Comparison of ENCODE assay signal across 22 cellular contexts in genomic region chr1:79283451-79283850, GRCh38.
"Had no signal": no experiment of that assay in that cellular context is flagged by ENCODE, and none has a peak within 500 bp of the region (broad histone marks: within the 10 kb centered on the region; RNA-seq: fewer than 3 reads in every experiment).

No MANE protein-coding gene starts in this region.

- H3K9me3 Mint-ChIP-seq: nephron; stimulated activated naive CD8-positive, alpha-beta T cell treated with anti-CD3 and anti-CD28 coated beads, Interleukin-15, Interleukin-2, amounts not matched to agents 100 ng/mL and 50 ng/mL, for 24 hours had no signal

- H3K4me1 Mint-ChIP-seq: immature natural killer cell; naive thymus-derived CD8-positive, alpha-beta T cell; nephron; neural crest cell; stimulated activated effector memory CD8-positive, alpha-beta T cell treated with anti-CD3 and anti-CD28 coated beads, Interleukin-12 subunit alpha, Interleukin-12 subunit beta, amount 100 ng/mL, for 72 hours had no signal

- DNase-seq: hypothalamus; immature natural killer cell; left ventricle myocardium inferior; mesenchymal stem cell; naive thymus-derived CD8-positive, alpha-beta T cell; nucleus accumbens; retina; right cardiac atrium; stimulated activated CD4-positive, alpha-beta T cell treated with anti-CD3 and anti-CD28 coated beads, Interleukin-4, amount 100 ng/mL, for 24 hours; stimulated activated naive CD4-positive, alpha-beta T cell; tibial artery had no signal

- H3K36me3 ChIP-seq: left ventricle myocardium inferior, pancreas, prostate gland, suprapubic skin, thoracic aorta, tibial artery, vagina had no signal

- H3K27me3 ChIP-seq: pancreas, suprapubic skin, tibial artery, vagina had no signal

- H3K36me3 Mint-ChIP-seq: immature natural killer cell; naive thymus-derived CD8-positive, alpha-beta T cell; stimulated activated effector memory CD8-positive, alpha-beta T cell treated with anti-CD3 and anti-CD28 coated beads, Interleukin-12 subunit alpha, Interleukin-12 subunit beta, amount 100 ng/mL, for 72 hours; type B pancreatic cell had no signal

- H3K4me1 ChIP-seq: left ventricle myocardium inferior, pancreas, suprapubic skin, tibial artery, vagina had no signal

- H3K27ac Mint-ChIP-seq: immature natural killer cell; naive thymus-derived CD8-positive, alpha-beta T cell; nephron; stimulated activated effector memory CD8-positive, alpha-beta T cell treated with anti-CD3 and anti-CD28 coated beads, Interleukin-12 subunit alpha, Interleukin-12 subunit beta, amount 100 ng/mL, for 72 hours; stimulated activated naive CD8-positive, alpha-beta T cell treated with anti-CD3 and anti-CD28 coated beads, Interleukin-15, Interleukin-2, amounts not matched to agents 100 ng/mL and 50 ng/mL, for 24 hours; type B pancreatic cell had no signal

- H3K4me3 ChIP-seq: left ventricle myocardium inferior, pancreas, prostate gland, skin epidermis, suprapubic skin, thoracic aorta, tibial artery, vagina had no signal

- H3K4me3 Mint-ChIP-seq: immature natural killer cell; naive thymus-derived CD8-positive, alpha-beta T cell; nephron; neural crest cell; stimulated activated effector memory CD8-positive, alpha-beta T cell treated with anti-CD3 and anti-CD28 coated beads, Interleukin-12 subunit alpha, Interleukin-12 subunit beta, amount 100 ng/mL, for 72 hours; stimulated activated naive CD8-positive, alpha-beta T cell treated with anti-CD3 and anti-CD28 coated beads, Interleukin-15, Interleukin-2, amounts not matched to agents 100 ng/mL and 50 ng/mL, for 24 hours; type B pancreatic cell had no signal

- H3K9me3 ChIP-seq: left ventricle myocardium inferior, pancreas, prostate gland, suprapubic skin, thoracic aorta, tibial artery, vagina had no signal

- H3K27me3 Mint-ChIP-seq: stimulated activated naive CD8-positive, alpha-beta T cell treated with anti-CD3 and anti-CD28 coated beads, Interleukin-15, Interleukin-2, amounts not matched to agents 100 ng/mL and 50 ng/mL, for 24 hours; type B pancreatic cell had no signal

- H3K27ac ChIP-seq: left ventricle myocardium inferior, pancreas, prostate gland, skin epidermis, suprapubic skin, thoracic aorta, tibial artery, vagina had no signal
